ENCODE assay signal across 9 cellular contexts in genomic region chr1:156692958-156693857, GRCh38. TPM values are rescaled to one million over a fixed set of nuclear protein-coding genes. Genes with fewer than 3 reads are reported as not detected.
DNase-seq lines count a peak whose midpoint lies in the region; ATAC-seq and TF ChIP-seq lines count a peak whose summit lies in the region.
"Had no signal": no experiment of that assay in that cellular context is flagged by ENCODE, and none has a peak within 500 bp of the region (broad histone marks: within the 10 kb centered on the region; RNA-seq: fewer than 3 reads in every experiment).

No MANE protein-coding gene starts in this region.

- peak overlapping the region; percentile 97 for H3K27ac ChIP-seq in GM23338 (ENCODE audit: low read depth)

- H2AFZ ChIP-seq in GM23338, result no peak overlapping the region
- H2AFZ ChIP-seq in neuron (ENCODE audit: low read depth, low read length), result peak overlapping the region; percentile 28

- H3K4me1 ChIP-seq in GM23338 (ENCODE audit: insufficient read depth) (peaks cover 53% of the 10 kb centered on the region), neuron (ENCODE audit: insufficient read depth, low read length) (peaks cover 50% of the 10 kb centered on the region)

- no peaks in the 10 kb centered on the region for H3K9me3 ChIP-seq in neuron (ENCODE audit: low read length)

- H3K36me3 Mint-ChIP-seq in GM23338 (ENCODE audit: low read depth), result peaks cover 8% of the 10 kb centered on the region
- H3K36me3 Mint-ChIP-seq in central memory CD8-positive, alpha-beta T cell (ENCODE audit: insufficient read depth), result no peaks in the 10 kb centered on the region
- H3K36me3 Mint-ChIP-seq in immature natural killer cell, result peaks cover 0 to 5% (median 3%) of the 10 kb centered on the region in 3 donors

- H3K4me1 Mint-ChIP-seq in GM23338, result peaks cover 66% of the 10 kb centered on the region
- peaks cover 26% of the 10 kb centered on the region for H3K4me1 Mint-ChIP-seq in central memory CD8-positive, alpha-beta T cell
- peaks cover 0 to 3% of the 10 kb centered on the region in 2 donors for H3K4me1 Mint-ChIP-seq in immature natural killer cell

- H4K20me1 ChIP-seq in GM23338 (replicated peaks; ENCODE audit: insufficient read depth), result no peaks in the 10 kb centered on the region

- H3F3A ChIP-seq in GM23338 (replicated peaks; ENCODE audit: low read depth), result peaks cover 36% of the 10 kb centered on the region

- peak overlapping the region; percentile 89 for H3K4me2 ChIP-seq in GM23338

- peaks cover 22% of the 10 kb centered on the region for H3K27me3 ChIP-seq in GM23338 (ENCODE audit: insufficient read depth)
- peaks cover 12% of the 10 kb centered on the region for H3K27me3 ChIP-seq in neuron (ENCODE audit: insufficient read depth, low read length)

- H3K27me3 Mint-ChIP-seq in GM23338 (ENCODE audit: insufficient read depth, low read depth, poor library complexity) (peaks cover 22% of the 10 kb centered on the region), immature natural killer cell (ENCODE audit: low read depth in 3 of 3) (peaks cover 14 to 34% (median 22%) of the 10 kb centered on the region in 3 donors)
- H3K27me3 Mint-ChIP-seq in central memory CD8-positive, alpha-beta T cell, result peaks cover 86% of the 10 kb centered on the region

- H3K9me2 ChIP-seq in GM23338 (ENCODE audit: insufficient read depth), result no peaks in the 10 kb centered on the region

- peak overlapping the region; percentile 88 for H3K27ac Mint-ChIP-seq in GM23338
- H3K27ac Mint-ChIP-seq in central memory CD8-positive, alpha-beta T cell (ENCODE audit: low read depth), result peak overlapping the region; percentile 42
- H3K27ac Mint-ChIP-seq in immature natural killer cell, result no peak overlapping the region

- no peaks in the 10 kb centered on the region for H3K79me2 ChIP-seq in GM23338 (replicated peaks; ENCODE audit: insufficient read depth)

- H3K9me3 Mint-ChIP-seq in GM23338, result no peaks in the 10 kb centered on the region; the same call in 2 of the 3 replicates
- no peaks in the 10 kb centered on the region for H3K9me3 Mint-ChIP-seq in central memory CD8-positive, alpha-beta T cell
- H3K9me3 Mint-ChIP-seq in immature natural killer cell, result no peaks in the 10 kb centered on the region

- ATAC-seq in GM23338, result peak; percentile 64
- ATAC-seq in central memory CD8-positive, alpha-beta T cell (replicated peaks; ENCODE audit: extremely low read depth, poor library complexity, severe bottlenecking), result no peak
- no peak for ATAC-seq in GM21447 (IDR thresholded peaks at IDR 0.05; ENCODE audit: unreplicated experiment)
- ATAC-seq in HG02763 (IDR thresholded peaks at IDR 0.05; ENCODE audit: unreplicated experiment), result no peak

- H3K4me3 Mint-ChIP-seq in GM23338, result peak overlapping the region; percentile 55
- H3K4me3 Mint-ChIP-seq in central memory CD8-positive, alpha-beta T cell, result no peak overlapping the region
- H3K4me3 Mint-ChIP-seq in immature natural killer cell, result no peak overlapping the region

- peak; percentile 100 for DNase-seq in GM23338 (ENCODE audit: low spot score)
- DNase-seq in NCI-H2171 (lab: John Stamatoyannopoulos, UW), result peak; percentile 67
- no peak for DNase-seq in central memory CD8-positive, alpha-beta T cell (ENCODE audit: low spot score in 2 of 2)
- DNase-seq in stimulated activated CD4-positive, alpha-beta T cell treated with anti-CD3 and anti-CD28 coated beads, Interleukin-1b, Interleukin-23, amount 100 ng/mL, for 48 hours, result no peak
- DNase-seq in immature natural killer cell, result no peak
- DNase-seq: activated effector memory CD4-positive, alpha-beta T cell treated with Interleukin-2 at 50 U/mL for 16 hours had no signal

- TF ChIP-seq CTCF in GM23338 (conservative IDR thresholded peaks at IDR 0.05; ENCODE audit: low read depth in 2 of 2), result no peak

- H3K4me3 ChIP-seq in GM23338 (peak overlapping the region; percentile 51), neuron (ENCODE audit: low read length) (no peak overlapping the region)

- H3K36me3 ChIP-seq in GM23338 (ENCODE audit: insufficient read depth) (no peaks in the 10 kb centered on the region), neuron (ENCODE audit: insufficient read depth, low read length) (no peaks in the 10 kb centered on the region)

TF ChIP-seq in GM23338, 12 proteins besides CTCF, POLR2A, EP300 and RAD21 (continues in another document):
- peak; percentile 81 for TF ChIP-seq ZNF462 (CRISPR knock-in tag; IDR thresholded peaks at IDR 0.05)
- peak; percentile 51 for TF ChIP-seq CREB1 (CRISPR knock-in tag; IDR thresholded peaks at IDR 0.05; ENCODE audit: low read depth)
- TF ChIP-seq ZNF114 (CRISPR knock-in tag; IDR thresholded peaks at IDR 0.05), result 0 out of 2 replicates have a peak, but pooled peaks have one; percentile 48
- no peak for TF ChIP-seq EZH2 (IDR thresholded peaks at IDR 0.05; ENCODE audit: low read depth, unreplicated experiment)
- TF ChIP-seq POLR2AphosphoS5 (IDR thresholded peaks at IDR 0.05; ENCODE audit: low read depth), result peak; percentile 44; the same call in 1 of the 2 replicates
- TF ChIP-seq ZNF331 (CRISPR knock-in tag; IDR thresholded peaks at IDR 0.05; ENCODE audit: low read depth), result no peak

RNA-seq across cellular contexts. Expression of gene CRABP2, which starts 12.2 kb away (rescaled TPM):
- 35.1 and 45.9 TPM in 2 replicates for total RNA-seq in GM23338 (2014; rRNA removed; shearing (Covaris generic))
- polyA plus RNA-seq in GM23338 (2016; fragmentation: Nextera tagmentation; extraction: Ambion mirVana) (137 and 138 TPM in 2 replicates), immature natural killer cell (not detected)

RNA-seq across cellular contexts. Expression of gene NES, which starts 16.0 kb away (rescaled TPM):
- total RNA-seq in GM23338 (2014; rRNA removed; shearing (Covaris generic)), result 85.3 and 95.9 TPM in 2 replicates
- polyA plus RNA-seq in GM23338 (2016; fragmentation: Nextera tagmentation; extraction: Ambion mirVana) (25.0 and 27.5 TPM in 2 replicates), immature natural killer cell (not detected)

RNA-seq across cellular contexts. Expression of gene METTL25B, which starts 35.1 kb away (rescaled TPM):
- total RNA-seq in GM23338 (2014; rRNA removed; shearing (Covaris generic)), result 12.9 and 18.3 TPM in 2 replicates
- polyA plus RNA-seq in GM23338 (2016; fragmentation: Nextera tagmentation; extraction: Ambion mirVana), result 18.1 and 21.1 TPM in 2 replicates
- 1 to 10 TPM; 4.1 to 6.3 (median 4.4) TPM for polyA plus RNA-seq in immature natural killer cell

RNA-seq across cellular contexts. Expression of gene ISG20L2, which starts 35.4 kb away (rescaled TPM):
- 34.9 and 50.9 TPM in 2 replicates for total RNA-seq in GM23338 (2014; rRNA removed; shearing (Covaris generic))
- polyA plus RNA-seq in GM23338 (2016; fragmentation: Nextera tagmentation; extraction: Ambion mirVana), result 22.2 and 23.1 TPM in 2 replicates
- polyA plus RNA-seq in immature natural killer cell, result 10 to 100 TPM in 2 of 3 donors, 1 to 10 TPM in 1; 9.3 to 34.1 (median 15.8) TPM

RNA-seq across cellular contexts. Expression of gene MRPL24, which starts 47.7 kb away (rescaled TPM):
- 18.8 and 23.8 TPM in 2 replicates for total RNA-seq in GM23338 (2014; rRNA removed; shearing (Covaris generic))
- 45.7 and 52.4 TPM in 2 replicates for polyA plus RNA-seq in GM23338 (2016; fragmentation: Nextera tagmentation; extraction: Ambion mirVana)
- polyA plus RNA-seq in immature natural killer cell, result 100 to 1,000 TPM in 1 of 3 donors, 10 to 100 TPM in 2; 75.4 to 126 (median 88.2) TPM

Comparison
In these comparisons a context has a peak if more than half of its experiments do, and no peak if none do; other contexts are left out.
1. DNase-seq: peak in GM23338 (single experiment) and NCI-H2171 (single experiment); none in central memory CD8-positive, alpha-beta T cell (0 of 2), stimulated activated CD4-positive, alpha-beta T cell treated with anti-CD3 and anti-CD28 coated beads, Interleukin-1b, Interleukin-23, amount 100 ng/mL, for 48 hours (single experiment) and immature natural killer cell (0 of 3).
2. H3K27ac Mint-ChIP-seq: peak in GM23338 (single experiment) and central memory CD8-positive, alpha-beta T cell (single experiment); none in immature natural killer cell (0 of 6).
3. RNA of gene CRABP2, which starts 12.2 kb away (polyA plus RNA-seq): 137 to 138 TPM in GM23338; not detected in immature natural killer cell; every median in the first group is over 100 times any median in the second.
4. RNA of gene NES, which starts 16.0 kb away (polyA plus RNA-seq): 25.0 to 27.5 TPM in GM23338; not detected in immature natural killer cell; every median in the first group is over 10 times any median in the second.